13 cellular contexts compared by ENCODE assay signal in genomic region chr17:2940352-2940751, GRCh38.
A peak's percentile ranks its signal among the peaks of the same experiment; 100 is the strongest.
DNase-seq lines count a peak whose midpoint lies in the region; ATAC-seq and TF ChIP-seq lines count a peak whose summit lies in the region.
"Had no signal": no experiment of that assay in that cellular context is flagged by ENCODE, and none has a peak within 500 bp of the region (broad histone marks: within the 10 kb centered on the region; RNA-seq: fewer than 3 reads in every experiment).

No MANE protein-coding gene starts in this region.

- no peak overlapping the region for H3K27ac ChIP-seq in colonic mucosa

- TF ChIP-seq CTCF in colonic mucosa (IDR thresholded peaks at IDR 0.05) (no peak), progenitor cell of endocrine pancreas (IDR thresholded peaks at IDR 0.05; ENCODE audit: unreplicated experiment) (no peak)

- H3K9ac ChIP-seq in colonic mucosa (ENCODE audit: low read depth in 2 of 2, low read length in 2 of 2): peak overlapping the region; percentile 14 to 16

- H3K4me3 Mint-ChIP-seq in progenitor cell of endocrine pancreas (ENCODE audit: low read depth): no peak overlapping the region
- H3K4me3 Mint-ChIP-seq: activated naive CD8-positive, alpha-beta T cell treated with anti-CD3 and anti-CD28 coated beads, Interleukin-2, amount 10 ng/mL, durations not matched to agents 7 days and 5 days; B cell had no signal

- H3K27me3 ChIP-seq in colonic mucosa: no peaks in the 10 kb centered on the region

- H3K4me1 ChIP-seq in colonic mucosa: no peaks in the 10 kb centered on the region

- H3K27me3 Mint-ChIP-seq in progenitor cell of endocrine pancreas: no peaks in the 10 kb centered on the region

- intact Hi-C loops in colonic mucosa (cut with DNase I): no loop called here

- no peaks in the 10 kb centered on the region for H3K36me3 ChIP-seq in colonic mucosa

- H3K4me1 Mint-ChIP-seq in progenitor cell of endocrine pancreas (ENCODE audit: low read depth): peaks cover 18% of the 10 kb centered on the region

- H3K36me3 Mint-ChIP-seq in progenitor cell of endocrine pancreas (ENCODE audit: insufficient read depth): peaks cover 2% of the 10 kb centered on the region
- H3K36me3 Mint-ChIP-seq: activated naive CD8-positive, alpha-beta T cell treated with anti-CD3 and anti-CD28 coated beads, Interleukin-2, amount 10 ng/mL, durations not matched to agents 7 days and 5 days had no signal

- peak overlapping the region; percentile 11 for H3K4me3 ChIP-seq in colonic mucosa

- DNase-seq in ELF-1 (ENCODE audit: low read depth, low spot score) (peak; percentile 47), colonic mucosa (no peak), iPS-NIHi7 (ENCODE audit: extremely low spot score) (peak; percentile 61), progenitor cell of endocrine pancreas (ENCODE audit: low spot score, unreplicated experiment) (no peak), T-helper 2 cell (no peak)
- DNase-seq: activated naive CD8-positive, alpha-beta T cell treated with anti-CD3 and anti-CD28 coated beads, Interleukin-2, amount 10 ng/mL, durations not matched to agents 7 days and 5 days; GDM1; NCI-H1105 treated with DMSO at 0.1 percent for 48 hours; occipital lobe had no signal

- no peak for ATAC-seq in activated CD4-positive, CD25-positive, alpha-beta regulatory T cell treated with anti-CD3 and anti-CD28 coated beads, Interleukin-2, amount 50 U/mL, for 24 hours
- ATAC-seq in HG02798 (IDR thresholded peaks at IDR 0.05; ENCODE audit: poor library complexity, unreplicated experiment) (no peak), GM21786 (IDR thresholded peaks at IDR 0.05; ENCODE audit: unreplicated experiment) (no peak)

- peak overlapping the region; percentile 75 for H3K27ac Mint-ChIP-seq in progenitor cell of endocrine pancreas
- H3K27ac Mint-ChIP-seq: activated naive CD8-positive, alpha-beta T cell treated with anti-CD3 and anti-CD28 coated beads, Interleukin-2, amount 10 ng/mL, durations not matched to agents 7 days and 5 days; B cell had no signal

- no peaks in the 10 kb centered on the region for H3K9me3 ChIP-seq in colonic mucosa

- H3K9me3 Mint-ChIP-seq in progenitor cell of endocrine pancreas (ENCODE audit: low read depth): no peaks in the 10 kb centered on the region
- H3K9me3 Mint-ChIP-seq: activated naive CD8-positive, alpha-beta T cell treated with anti-CD3 and anti-CD28 coated beads, Interleukin-2, amount 10 ng/mL, durations not matched to agents 7 days and 5 days had no signal

Comparison
In these comparisons a context has a peak if more than half of its experiments do, and no peak if none do; other contexts are left out.
1. DNase-seq: peak in ELF-1 (single experiment) and iPS-NIHi7 (single experiment); none in colonic mucosa (single experiment), progenitor cell of endocrine pancreas (single experiment) and T-helper 2 cell (0 of 5).